Comparison of ENCODE assay signal across 8 cellular contexts in genomic region chr6:41577865-41578713, GRCh38. TPM values are rescaled to one million over a fixed set of nuclear protein-coding genes. Genes with fewer than 3 reads are reported as not detected.
DNase-seq lines count a peak whose midpoint lies in the region; ATAC-seq and TF ChIP-seq lines count a peak whose summit lies in the region.

No MANE protein-coding gene starts in this region.

- TF ChIP-seq CTCF in colonic mucosa (IDR thresholded peaks at IDR 0.05) (no peak), sigmoid colon (IDR thresholded peaks at IDR 0.05) (no peak)

- in situ Hi-C loops in GM23248 (cut with MboI): loop anchor here (25.0 kb wide), 1 partner anchor 166 kb away; no protein-coding TSS in a partner anchor

- intact Hi-C loops in colonic mucosa (cut with DNase I) (no loop called here), sigmoid colon (cut with DNase I) (no loop called here)

- peaks cover 16% of the 10 kb centered on the region; the same call in 1 of the 2 replicates for H3F3A ChIP-seq in GM23248 (ENCODE audit: insufficient read depth)

- H3K9ac ChIP-seq in GM23248 (no peak overlapping the region), colonic mucosa (ENCODE audit: low read depth in 2 of 2, low read length in 2 of 2) (peak overlapping the region in 1 of 2 donors; percentile 28), mucosa of rectum (ENCODE audit: low read depth in 1 of 2, low read length in 2 of 2) (peak overlapping the region in 1 of 2 donors; percentile 13)

- no peaks in the 10 kb centered on the region for H4K20me1 ChIP-seq in GM23248 (ENCODE audit: insufficient read depth)

- no peak overlapping the region for H3K4me2 ChIP-seq in GM23248 (ENCODE audit: unreplicated experiment)

- H3K27ac ChIP-seq in GM23248 (no peak overlapping the region), colonic mucosa (peak overlapping the region; percentile 55), mucosa of rectum (ENCODE audit: low read depth in 2 of 2, low read length in 2 of 2) (peak overlapping the region; percentile 53 to 57), sigmoid colon (peak overlapping the region in 1 of 4 donors; percentile 47)

- TF ChIP-seq EP300 in sigmoid colon (IDR thresholded peaks at IDR 0.05): no peak

- WGBS in GM23248 (ENCODE audit: low coverage in 1 of 2, low lambda C conversion rate in 2 of 2, missing lambda C conversion rate in 2 of 2), 2 experiments: 62 to 70% methylated on average over 9 of the region's 9 CpGs
- WGBS in sigmoid colon, 2 donors: 22 to 48% methylated on average over 9 of the region's 9 CpGs

- no peak for TF ChIP-seq POLR2A in sigmoid colon (IDR thresholded peaks at IDR 0.05)

- H3K9me3 ChIP-seq in GM23248 (ENCODE audit: low read depth): no peaks in the 10 kb centered on the region
- H3K9me3 ChIP-seq in colonic mucosa: no peaks in the 10 kb centered on the region
- no peaks in the 10 kb centered on the region for H3K9me3 ChIP-seq in mucosa of rectum (ENCODE audit: control insufficient read depth in 2 of 2, low read length in 2 of 2)
- no peaks in the 10 kb centered on the region for H3K9me3 ChIP-seq in sigmoid colon

- DNase-seq in GM23248: peak; percentile 67
- peak; percentile 93 for DNase-seq in NCI-H345 treated with DMSO at 0.1 percent for 48 hours (lab: John Stamatoyannopoulos, UW; ENCODE audit: unreplicated experiment)
- DNase-seq in colonic mucosa: peak; percentile 37
- DNase-seq in sigmoid colon: no peak
- no peak for DNase-seq in activated CD4-positive, alpha-beta T cell treated with anti-CD3 and anti-CD28 coated beads for 4 hours
- DNase-seq in activated CD8-positive, alpha-beta memory T cell treated with anti-CD3 and anti-CD28 coated beads for 24 hours: no peak

- no peaks in the 10 kb centered on the region for H3K36me3 ChIP-seq in GM23248 (ENCODE audit: low read depth)
- no peaks in the 10 kb centered on the region for H3K36me3 ChIP-seq in colonic mucosa
- peaks cover 6 to 21% of the 10 kb centered on the region in 2 donors for H3K36me3 ChIP-seq in mucosa of rectum (ENCODE audit: control insufficient read depth in 2 of 2, insufficient read depth in 2 of 2, low read length in 2 of 2)
- no peaks in the 10 kb centered on the region for H3K36me3 ChIP-seq in sigmoid colon

- ATAC-seq in GM21619 (IDR thresholded peaks at IDR 0.05; ENCODE audit: unreplicated experiment): no peak

- no peaks in the 10 kb centered on the region for H3K9me2 ChIP-seq in GM23248 (ENCODE audit: insufficient read depth)

- peaks cover 20% of the 10 kb centered on the region for H3K4me1 ChIP-seq in GM23248 (ENCODE audit: insufficient read depth)
- H3K4me1 ChIP-seq in colonic mucosa: peaks cover 15% of the 10 kb centered on the region
- H3K4me1 ChIP-seq in mucosa of rectum (ENCODE audit: control insufficient read depth in 2 of 2, insufficient read depth in 2 of 2, low read length in 2 of 2): peaks cover 10 to 17% of the 10 kb centered on the region in 2 donors
- peaks cover 0 to 55% (median 42%) of the 10 kb centered on the region in 4 donors for H3K4me1 ChIP-seq in sigmoid colon

- H3K4me3 ChIP-seq in GM23248 (no peak overlapping the region), colonic mucosa (no peak overlapping the region), mucosa of rectum (ENCODE audit: low read length in 2 of 2) (peak overlapping the region in 1 of 2 donors; percentile 3), sigmoid colon (no peak overlapping the region)

- H3K27me3 ChIP-seq in GM23248 (replicated peaks; ENCODE audit: insufficient read depth): no peaks in the 10 kb centered on the region
- no peaks in the 10 kb centered on the region for H3K27me3 ChIP-seq in colonic mucosa
- H3K27me3 ChIP-seq in mucosa of rectum (ENCODE audit: control insufficient read depth in 2 of 2, insufficient read depth in 2 of 2, low read length in 2 of 2): no peaks in the 10 kb centered on the region
- no peaks in the 10 kb centered on the region for H3K27me3 ChIP-seq in sigmoid colon

- H2AFZ ChIP-seq in GM23248: no peak overlapping the region

- H3K79me2 ChIP-seq in GM23248 (ENCODE audit: insufficient read depth): no peaks in the 10 kb centered on the region

RNA-seq across cellular contexts. Expression of gene FOXP4, which starts 31.9 kb away (rescaled TPM):
- total RNA-seq in GM23248 (2014; rRNA removed; shearing (Covaris generic)): 3.9 and 5.4 TPM in 2 replicates
- polyA plus RNA-seq in GM23248 (2016; fragmentation: Nextera tagmentation; extraction: Ambion mirVana) (1.1 and 1.4 TPM in 2 replicates), sigmoid colon (10 to 100 TPM; 12.7 to 19.5 (median 15.6) TPM)
- total RNA-seq in colonic mucosa (10 to 100 TPM; 33.6 to 50.4 TPM), sigmoid colon (10 to 100 TPM in 1 of 4 donors, 1 to 10 TPM in 3; 4.1 to 14.1 (median 5.8) TPM)

Comparison
In these comparisons a context has a peak if more than half of its experiments do, and no peak if none do; other contexts are left out.
1. DNase-seq: peak in GM23248 (single experiment), NCI-H345 treated with DMSO at 0.1 percent for 48 hours (single experiment) and colonic mucosa (single experiment); none in sigmoid colon (single experiment), activated CD4-positive, alpha-beta T cell treated with anti-CD3 and anti-CD28 coated beads for 4 hours (0 of 2) and activated CD8-positive, alpha-beta memory T cell treated with anti-CD3 and anti-CD28 coated beads for 24 hours (single experiment).